ENCODE assay signal across 14 cellular contexts in the genomic region with DNA sequence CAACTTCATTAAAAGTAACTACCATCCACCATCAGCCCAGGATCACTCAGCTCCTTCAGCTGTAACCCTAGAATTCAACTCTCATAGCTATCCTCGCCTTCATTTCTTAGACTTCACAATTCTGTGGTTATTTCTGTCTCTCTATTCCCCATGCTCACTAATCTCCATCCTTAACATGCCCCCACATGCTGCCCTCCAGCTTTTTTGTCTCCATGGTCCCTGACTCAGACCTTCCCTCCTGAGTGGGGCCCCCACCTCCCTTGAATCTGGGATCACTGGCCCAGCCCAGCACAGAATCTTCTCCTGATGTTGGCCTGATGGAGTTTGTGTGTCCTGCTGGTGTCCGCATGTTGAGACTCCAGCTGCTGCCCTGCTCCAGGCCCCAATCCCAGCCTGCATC. TPM values are rescaled to one million over a fixed set of nuclear protein-coding genes. Genes with fewer than 3 reads are reported as not detected.
A peak's percentile ranks its signal among the peaks of the same experiment; 100 is the strongest.
DNase-seq lines count a peak whose midpoint lies in the region; ATAC-seq and TF ChIP-seq lines count a peak whose summit lies in the region.
"Had no signal": no experiment of that assay in that cellular context is flagged by ENCODE, and none has a peak within 500 bp of the region (broad histone marks: within the 10 kb centered on the region; RNA-seq: fewer than 3 reads in every experiment).

No MANE protein-coding gene starts in this region.

- no peaks in the 10 kb centered on the region for H3K36me3 Mint-ChIP-seq in activated CD8-positive, alpha-beta T cell treated with anti-CD3 and anti-CD28 coated beads for 36 hours (ENCODE audit: low read depth)
- H3K36me3 Mint-ChIP-seq in immature natural killer cell, result no peaks in the 10 kb centered on the region
- H3K36me3 Mint-ChIP-seq in type B pancreatic cell, result peaks cover 4% of the 10 kb centered on the region

- H3K9me3 ChIP-seq in left ventricle myocardium inferior (replicated peaks) (no peaks in the 10 kb centered on the region), right atrium auricular region (no peaks in the 10 kb centered on the region)
- H3K9me3 ChIP-seq: neutrophil, SJSA1 had no signal

- H3K36me3 ChIP-seq in left ventricle myocardium inferior (no peaks in the 10 kb centered on the region), right atrium auricular region (no peaks in the 10 kb centered on the region)
- H3K36me3 ChIP-seq: neutrophil, SJSA1 had no signal

- CTCF ChIA-PET in activated CD8-positive, alpha-beta T cell treated with anti-CD3 and anti-CD28 coated beads for 36 hours (lab: Charles Lee), result interaction anchor here (1.0 to 1.4 kb wide), 2 partner anchors 11 to 90 kb away, joined by 3 read pairs; no protein-coding TSS in a partner anchor

- peak overlapping the region; percentile 79 for H3K27ac ChIP-seq in left ventricle myocardium inferior (replicated peaks)
- H3K27ac ChIP-seq in right atrium auricular region, result no peak overlapping the region
- H3K27ac ChIP-seq: neutrophil, SJSA1 had no signal

- H3K4me3 Mint-ChIP-seq in activated CD8-positive, alpha-beta T cell treated with anti-CD3 and anti-CD28 coated beads for 36 hours, result peak overlapping the region; percentile 67
- H3K4me3 Mint-ChIP-seq in immature natural killer cell (peak overlapping the region; percentile 23 to 71 (median 53)), type B pancreatic cell (peak overlapping the region; percentile 88)

- H3K27ac Mint-ChIP-seq in activated CD8-positive, alpha-beta T cell treated with anti-CD3 and anti-CD28 coated beads for 36 hours, result no peak overlapping the region
- peak overlapping the region in 1 of 6 donors; percentile 17 for H3K27ac Mint-ChIP-seq in immature natural killer cell
- H3K27ac Mint-ChIP-seq in type B pancreatic cell, result peak overlapping the region; percentile 68

- POLR2A ChIA-PET in activated CD8-positive, alpha-beta T cell treated with anti-CD3 and anti-CD28 coated beads for 36 hours (lab: Charles Lee), result no interaction called here

- H3K4me3 ChIP-seq in left ventricle myocardium inferior, result no peak overlapping the region
- no peak overlapping the region for H3K4me3 ChIP-seq in right atrium auricular region

- H3K27me3 Mint-ChIP-seq in activated CD8-positive, alpha-beta T cell treated with anti-CD3 and anti-CD28 coated beads for 36 hours, result peaks cover 48% of the 10 kb centered on the region
- H3K27me3 Mint-ChIP-seq in immature natural killer cell (ENCODE audit: low read depth in 3 of 3) (peaks cover 14 to 24% (median 21%) of the 10 kb centered on the region in 3 donors), type B pancreatic cell (peaks cover 47% of the 10 kb centered on the region)

- in situ Hi-C loops in G401 (cut with HindIII; ENCODE audit: low sequenced_read_pairs), result no loop called here

- DNase-seq in left ventricle myocardium inferior (no peak), right atrium auricular region (ENCODE audit: low spot score) (no peak), immature natural killer cell (no peak), type B pancreatic cell (ENCODE audit: extremely low spot score, unreplicated experiment) (no peak), cortex of kidney (lab: John Stamatoyannopoulos, UW) (no peak), NCI-H187 treated with DMSO at 0.1 percent for 48 hours (lab: John Stamatoyannopoulos, UW) (no peak), G401 (ENCODE audit: low spot score) (no peak)
- DNase-seq in activated CD8-positive, alpha-beta T cell treated with anti-CD3 and anti-CD28 coated beads for 36 hours, result no peak
- DNase-seq: foreskin fibroblast, kidney glomerular epithelial cell, NCI-H1417 treated with DMSO at 0.1 percent for 48 hours, NCI-H748 treated with DMSO at 0.1 percent for 48 hours had no signal

- H3K9me3 Mint-ChIP-seq in activated CD8-positive, alpha-beta T cell treated with anti-CD3 and anti-CD28 coated beads for 36 hours, result no peaks in the 10 kb centered on the region
- peaks cover 0 to 2% (median 0%) of the 10 kb centered on the region in 6 donors for H3K9me3 Mint-ChIP-seq in immature natural killer cell
- no peaks in the 10 kb centered on the region for H3K9me3 Mint-ChIP-seq in type B pancreatic cell

- no peak for TF ChIP-seq CTCF in left ventricle myocardium inferior (IDR thresholded peaks at IDR 0.05; ENCODE audit: borderline replicate concordance)
- no peak for TF ChIP-seq CTCF in right atrium auricular region (IDR thresholded peaks at IDR 0.05)
- no peak for TF ChIP-seq CTCF in activated CD8-positive, alpha-beta T cell treated with anti-CD3 and anti-CD28 coated beads for 36 hours (IDR thresholded peaks at IDR 0.05)
- TF ChIP-seq CTCF in type B pancreatic cell (conservative IDR thresholded peaks at IDR 0.05), result no peak

- intact Hi-C loops in left ventricle myocardium inferior (cut with micrococcal nuclease), result no loop called here
- intact Hi-C loops in activated CD8-positive, alpha-beta T cell treated with anti-CD3 and anti-CD28 coated beads for 36 hours (cut with micrococcal nuclease), result no loop called here

- H3K27me3 ChIP-seq in left ventricle myocardium inferior (ENCODE audit: low read depth), result no peaks in the 10 kb centered on the region
- no peaks in the 10 kb centered on the region for H3K27me3 ChIP-seq in right atrium auricular region

- H3K4me1 ChIP-seq in left ventricle myocardium inferior (peaks cover 22% of the 10 kb centered on the region), right atrium auricular region (peaks cover 0 to 14% of the 10 kb centered on the region in 2 donors)

- ATAC-seq in activated CD8-positive, alpha-beta T cell treated with anti-CD3 and anti-CD28 coated beads for 36 hours, result no peak

- peaks cover 11% of the 10 kb centered on the region for H3K4me1 Mint-ChIP-seq in activated CD8-positive, alpha-beta T cell treated with anti-CD3 and anti-CD28 coated beads for 36 hours (ENCODE audit: low read depth)
- H3K4me1 Mint-ChIP-seq in immature natural killer cell (peaks cover 13 to 24% of the 10 kb centered on the region in 2 donors), type B pancreatic cell (ENCODE audit: unreplicated experiment) (peaks cover 19% of the 10 kb centered on the region)

RNA-seq across cellular contexts. Expression of gene CHST14, which starts 41.7 kb away (rescaled TPM):
- total RNA-seq in left ventricle myocardium inferior (8.4 TPM), right atrium auricular region (10 to 100 TPM; 13.2 to 14.2 TPM), type B pancreatic cell (ENCODE audit: low replicate concordance) (12.7 and 24.2 TPM in 2 replicates)
- total RNA-seq in activated CD8-positive, alpha-beta T cell treated with anti-CD3 and anti-CD28 coated beads for 36 hours, result 1 to 10 TPM; 4.3 to 5.1 TPM
- 1 to 10 TPM; 1.9 to 3.6 (median 3.3) TPM for polyA plus RNA-seq in immature natural killer cell
- 5.8 and 6.5 TPM in 2 replicates for total RNA-seq in G401 (2014; rRNA removed; shearing (Covaris generic))

RNA-seq across cellular contexts. Expression of gene CCDC32, which starts 52.4 kb away (rescaled TPM):
- total RNA-seq in left ventricle myocardium inferior (24.1 TPM), right atrium auricular region (10 to 100 TPM; 18.7 to 30.2 TPM), type B pancreatic cell (ENCODE audit: low replicate concordance) (18.4 and 21.0 TPM in 2 replicates)
- 10 to 100 TPM; 21.3 to 22.0 TPM for total RNA-seq in activated CD8-positive, alpha-beta T cell treated with anti-CD3 and anti-CD28 coated beads for 36 hours
- polyA plus RNA-seq in immature natural killer cell, result 10 to 100 TPM; 31.3 to 65.7 (median 45.7) TPM
- total RNA-seq in G401 (2014; rRNA removed; shearing (Covaris generic)), result 41.9 and 66.4 TPM in 2 replicates

RNA-seq across cellular contexts. Expression of gene RPUSD2, which starts 56.7 kb away (rescaled TPM):
- total RNA-seq in left ventricle myocardium inferior, result 12.0 TPM
- total RNA-seq in right atrium auricular region, result 1 to 10 TPM; 5.6 to 8.5 TPM
- total RNA-seq in activated CD8-positive, alpha-beta T cell treated with anti-CD3 and anti-CD28 coated beads for 36 hours, result 10 to 100 TPM; 17.2 to 19.0 TPM
- polyA plus RNA-seq in immature natural killer cell, result 10 to 100 TPM; 18.9 to 21.2 (median 19.1) TPM
- 16.2 and 18.0 TPM in 2 replicates for total RNA-seq in type B pancreatic cell (ENCODE audit: low replicate concordance)
- 21.7 and 33.5 TPM in 2 replicates for total RNA-seq in G401 (2014; rRNA removed; shearing (Covaris generic))
